Comparison of ENCODE assay signal across 14 cellular contexts in the genomic region with DNA sequence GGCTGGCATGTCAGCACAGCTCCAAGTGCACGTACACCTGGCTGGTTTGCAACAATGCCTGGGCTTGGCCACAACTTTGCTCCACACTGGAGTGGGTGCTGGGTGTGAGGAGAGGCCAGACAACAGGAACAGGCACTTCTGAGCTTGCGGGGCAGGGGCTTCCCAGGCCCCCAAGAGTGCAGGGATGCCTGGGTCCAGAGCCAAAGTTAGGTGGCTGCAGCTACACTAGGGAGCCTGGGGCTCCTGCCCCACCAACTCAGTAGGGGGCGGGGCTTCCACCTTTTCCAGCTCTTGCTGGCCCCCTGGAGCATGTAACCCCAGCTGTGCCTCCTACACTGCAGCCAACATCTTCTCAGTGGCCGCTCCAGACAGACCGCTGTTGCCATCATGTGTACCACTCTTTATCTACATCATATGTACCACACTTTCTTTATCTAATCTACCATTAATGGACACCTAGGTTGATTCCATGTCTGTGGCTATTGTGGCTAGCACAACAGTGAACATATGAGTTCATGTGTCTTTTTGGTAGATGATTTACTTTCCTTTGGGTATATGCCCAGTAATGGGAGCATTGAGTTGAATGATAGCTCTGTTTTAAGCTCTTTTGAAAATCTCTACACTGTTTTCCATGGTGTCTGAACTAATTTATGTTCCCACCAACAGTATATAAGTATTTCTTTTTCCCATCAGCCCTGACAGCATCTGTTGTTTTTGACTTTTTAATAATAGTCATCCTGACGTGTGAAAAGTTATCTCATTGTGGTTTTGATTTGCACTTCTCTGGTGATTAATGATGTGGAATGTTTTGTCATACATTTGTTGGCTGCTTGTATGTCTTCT.
DNase-seq lines count a peak whose midpoint lies in the region; ATAC-seq and TF ChIP-seq lines count a peak whose summit lies in the region.
"Had no signal": no experiment of that assay in that cellular context is flagged by ENCODE, and none has a peak within 500 bp of the region (broad histone marks: within the 10 kb centered on the region; RNA-seq: fewer than 3 reads in every experiment).

No MANE protein-coding gene starts in this region.

- H3K9me3 ChIP-seq in psoas muscle, result no peaks in the 10 kb centered on the region
- H3K9me3 ChIP-seq: uterus had no signal

- H3K4me1 ChIP-seq in psoas muscle, result no peaks in the 10 kb centered on the region
- H3K4me1 ChIP-seq: uterus had no signal

- H3K27ac ChIP-seq in psoas muscle, result no peak overlapping the region
- H3K27ac ChIP-seq: uterus had no signal

- intact Hi-C loops in psoas muscle (cut with DNase I), result no loop called here

- peaks cover 0 to 2% (median 0%) of the 10 kb centered on the region in 3 donors for H3K27me3 ChIP-seq in psoas muscle (ENCODE audit: insufficient read depth in 3 of 3, low read length in 2 of 3)
- H3K27me3 ChIP-seq: uterus had no signal

- peak; percentile 46 for DNase-seq in A172 (ENCODE audit: low spot score)
- peak; percentile 83 for DNase-seq in OCI-M1 (lab: John Stamatoyannopoulos, UW)
- peak; percentile 73 for DNase-seq in fibroblast of the aortic adventitia (ENCODE audit: low read depth)
- no peak for DNase-seq in activated gamma-delta T cell (lab: John Stamatoyannopoulos, UW)
- DNase-seq in psoas muscle, result no peak
- no peak for DNase-seq in NCI-H2227 (lab: John Stamatoyannopoulos, UW; ENCODE audit: unreplicated experiment)
- DNase-seq: activated CD4-positive, alpha-beta T cell treated with anti-CD3 and anti-CD28 coated beads for 48 hours; activated T-cell treated with anti-CD3 and anti-CD28 coated beads, Interleukin-2, amount 50 U/mL, for 72 hours; KG1; NCI-H2029; SW 1271; uterus had no signal

- H3K4me3 ChIP-seq in fibroblast of the aortic adventitia (ENCODE audit: low read depth, low read length) (no peak overlapping the region), psoas muscle (no peak overlapping the region)
- H3K4me3 ChIP-seq: uterus had no signal

- peak; percentile 48 for ATAC-seq in GM21423 (IDR thresholded peaks at IDR 0.05; ENCODE audit: unreplicated experiment)
- ATAC-seq in psoas muscle, result no peak
- ATAC-seq in HG03378 (IDR thresholded peaks at IDR 0.05; ENCODE audit: unreplicated experiment), result no peak
- ATAC-seq: activated T-cell treated with anti-CD3 and anti-CD28 coated beads, Interleukin-2, amount 50 U/mL, for 72 hours had no signal

- H3K36me3 ChIP-seq in psoas muscle (ENCODE audit: insufficient read depth in 1 of 2, low read depth in 1 of 2), result no peaks in the 10 kb centered on the region
- H3K36me3 ChIP-seq: uterus had no signal

- 73 to 82% (median 80%) methylated on average over 6 of the region's 6 CpGs for WGBS in psoas muscle, 3 donors

- TF ChIP-seq CTCF in fibroblast of the aortic adventitia (IDR thresholded peaks at IDR 0.05; ENCODE audit: insufficient read depth, low read length) (no peak), psoas muscle (IDR thresholded peaks at IDR 0.05) (no peak)

Comparison
In these comparisons a context has a peak if more than half of its experiments do, and no peak if none do; other contexts are left out.
1. DNase-seq: peak in A172 (single experiment), OCI-M1 (single experiment) and fibroblast of the aortic adventitia (single experiment); none in activated gamma-delta T cell (single experiment), psoas muscle (0 of 2) and NCI-H2227 (single experiment).